Comparison of ENCODE assay signal across 19 cellular contexts in the genomic region with DNA sequence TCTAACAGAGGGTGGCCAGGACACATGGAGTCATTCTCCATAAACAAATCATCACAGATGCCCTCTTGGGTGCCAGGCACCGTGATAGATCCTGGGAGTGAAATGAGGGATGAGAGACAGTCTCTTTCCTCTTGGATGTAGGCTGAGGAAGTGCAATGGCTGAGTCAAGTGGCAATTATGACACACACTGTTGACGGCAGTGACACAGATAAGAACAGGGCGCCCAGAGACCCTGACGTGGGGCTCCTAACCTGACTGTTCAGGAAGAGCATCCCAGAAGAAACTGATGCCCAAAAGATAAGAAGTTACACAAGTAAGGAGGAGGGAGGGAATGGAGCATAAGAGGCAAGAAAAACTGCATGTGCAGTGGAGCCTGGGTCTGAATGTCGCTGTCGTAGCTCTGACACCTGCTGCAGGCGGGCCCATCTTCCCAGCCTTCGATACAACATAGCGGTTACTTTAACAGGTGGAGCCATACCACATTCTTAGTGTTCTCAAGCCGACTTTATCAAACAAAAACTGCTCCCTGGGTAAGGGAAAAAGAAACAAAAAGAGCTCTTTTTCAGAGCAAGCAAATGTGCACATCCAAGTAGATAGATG.
DNase-seq lines count a peak whose midpoint lies in the region.
"Had no signal": no experiment of that assay in that cellular context is flagged by ENCODE, and none has a peak within 500 bp of the region (broad histone marks: within the 10 kb centered on the region; RNA-seq: fewer than 3 reads in every experiment).

No MANE protein-coding gene starts in this region.

- no peak overlapping the region for H3K4me3 ChIP-seq in thymus (ENCODE audit: low read length)

- no peaks in the 10 kb centered on the region for H3K36me3 Mint-ChIP-seq in activated T-cell treated with anti-CD3 and anti-CD28 coated beads, Interleukin-2, amount 50 U/mL, for 24 hours (ENCODE audit: low read depth)
- peaks cover 3% of the 10 kb centered on the region for H3K36me3 Mint-ChIP-seq in T-helper 2 cell treated with Interferon-gamma antibody and Interleukin-4, amounts not matched to agents 5 μg/mL and 100 μg/mL, for 36 hours (ENCODE audit: low read depth)
- H3K36me3 Mint-ChIP-seq: CD8-positive, alpha-beta memory T cell had no signal

- WGBS in thymus, result 40% methylated on average over 10 of the region's 10 CpGs

- no peak overlapping the region for H3K4me3 Mint-ChIP-seq in activated T-cell treated with anti-CD3 and anti-CD28 coated beads, Interleukin-2, amount 50 U/mL, for 24 hours
- no peak overlapping the region for H3K4me3 Mint-ChIP-seq in T-helper 2 cell treated with Interferon-gamma antibody and Interleukin-4, amounts not matched to agents 5 μg/mL and 100 μg/mL, for 36 hours
- H3K4me3 Mint-ChIP-seq: CD8-positive, alpha-beta memory T cell had no signal

- H3K9me3 ChIP-seq in thymus (ENCODE audit: control insufficient read depth), result no peaks in the 10 kb centered on the region

- peaks cover 30% of the 10 kb centered on the region for H3K4me1 ChIP-seq in thymus (ENCODE audit: control insufficient read depth, insufficient read depth, low read length)

- H3K27me3 Mint-ChIP-seq in activated T-cell treated with anti-CD3 and anti-CD28 coated beads, Interleukin-2, amount 50 U/mL, for 24 hours, result no peaks in the 10 kb centered on the region
- no peaks in the 10 kb centered on the region for H3K27me3 Mint-ChIP-seq in T-helper 2 cell treated with Interferon-gamma antibody and Interleukin-4, amounts not matched to agents 5 μg/mL and 100 μg/mL, for 36 hours (ENCODE audit: low read depth)

- peak overlapping the region; percentile 15 for H3K27ac Mint-ChIP-seq in activated T-cell treated with anti-CD3 and anti-CD28 coated beads, Interleukin-2, amount 50 U/mL, for 24 hours
- no peak overlapping the region for H3K27ac Mint-ChIP-seq in T-helper 2 cell treated with Interferon-gamma antibody and Interleukin-4, amounts not matched to agents 5 μg/mL and 100 μg/mL, for 36 hours
- H3K27ac Mint-ChIP-seq: CD8-positive, alpha-beta memory T cell had no signal

- H3K36me3 ChIP-seq in thymus (ENCODE audit: control insufficient read depth, insufficient read depth), result no peaks in the 10 kb centered on the region

- peaks cover 36% of the 10 kb centered on the region for H3K4me1 Mint-ChIP-seq in activated T-cell treated with anti-CD3 and anti-CD28 coated beads, Interleukin-2, amount 50 U/mL, for 24 hours (ENCODE audit: low read depth)
- peaks cover 22% of the 10 kb centered on the region for H3K4me1 Mint-ChIP-seq in T-helper 2 cell treated with Interferon-gamma antibody and Interleukin-4, amounts not matched to agents 5 μg/mL and 100 μg/mL, for 36 hours (ENCODE audit: low read depth)

- peak overlapping the region; percentile 79 for H3K27ac ChIP-seq in thymus (ENCODE audit: low read depth)

- no peaks in the 10 kb centered on the region for H3K27me3 ChIP-seq in thymus (ENCODE audit: control insufficient read depth, insufficient read depth)

- peaks cover 4% of the 10 kb centered on the region for H3K9me3 Mint-ChIP-seq in activated T-cell treated with anti-CD3 and anti-CD28 coated beads, Interleukin-2, amount 50 U/mL, for 24 hours
- peaks cover 6% of the 10 kb centered on the region for H3K9me3 Mint-ChIP-seq in T-helper 2 cell treated with Interferon-gamma antibody and Interleukin-4, amounts not matched to agents 5 μg/mL and 100 μg/mL, for 36 hours

- no peak for DNase-seq in activated T-cell treated with anti-CD3 and anti-CD28 coated beads, Interleukin-2, amount 50 U/mL, for 24 hours
- DNase-seq in activated T-cell treated with anti-CD3 and anti-CD28 coated beads, Interleukin-2, amount 50 U/mL, for 48 hours, result no peak
- peak; percentile 41 for DNase-seq in NCI-H2029 (lab: John Stamatoyannopoulos, UW)
- DNase-seq in NCI-H774 (lab: John Stamatoyannopoulos, UW), result peak; percentile 4
- no peak for DNase-seq in T-helper 2 cell treated with Interferon-gamma antibody and Interleukin-4, amounts not matched to agents 5 μg/mL and 100 μg/mL, for 36 hours (ENCODE audit: low spot score)
- DNase-seq in stimulated activated CD4-positive, alpha-beta T cell treated with anti-CD3 and anti-CD28 coated beads, Interleukin-1b, Interleukin-23, amount 100 ng/mL, for 48 hours, result no peak
- DNase-seq: C1 segment of cervical spinal cord; CD8-positive, alpha-beta memory T cell; H7; IMR-90; Karpas-422; NCI-H1048; NCI-H1694; NCI-H226; NCI-H526; OCI-M1; Right ventricle myocardium superior; T1000 had no signal

Comparison
In these comparisons a context has a peak if more than half of its experiments do, and no peak if none do; other contexts are left out.
1. DNase-seq: peak in NCI-H2029 (single experiment) and NCI-H774 (single experiment); none in activated T-cell treated with anti-CD3 and anti-CD28 coated beads, Interleukin-2, amount 50 U/mL, for 24 hours (single experiment), activated T-cell treated with anti-CD3 and anti-CD28 coated beads, Interleukin-2, amount 50 U/mL, for 48 hours (0 of 2), T-helper 2 cell treated with Interferon-gamma antibody and Interleukin-4, amounts not matched to agents 5 μg/mL and 100 μg/mL, for 36 hours (single experiment) and stimulated activated CD4-positive, alpha-beta T cell treated with anti-CD3 and anti-CD28 coated beads, Interleukin-1b, Interleukin-23, amount 100 ng/mL, for 48 hours (single experiment).